ENCODE assay signal across 8 cellular contexts in genomic region chr3:151918253-151919029, GRCh38. TPM values are rescaled to one million over a fixed set of nuclear protein-coding genes. Genes with fewer than 3 reads are reported as not detected.
DNase-seq lines count a peak whose midpoint lies in the region; ATAC-seq, FAIRE-seq and TF ChIP-seq lines count a peak whose summit lies in the region.

No MANE protein-coding gene starts in this region.

- H3K4ac ChIP-seq in mesenchymal stem cell (ENCODE audit: low read depth in 1 of 2, low read length in 2 of 2) = peak overlapping the region in 1 of 2 experiments; percentile 60

- H3K9ac ChIP-seq in OCI-LY1 (ENCODE audit: low read length) = no peak overlapping the region
- H3K9ac ChIP-seq in mesenchymal stem cell (ENCODE audit: low read length) = no peak overlapping the region

- DNase-seq in AG10803 (ENCODE audit: low read depth) (peak; percentile 71), HTR-8/SVneo (ENCODE audit: insufficient read length, low spot score) (peak; percentile 36), dedifferentiated amniotic fluid mesenchymal stem cell (ENCODE audit: extremely low spot score) (peak; percentile 63), mesenchymal stem cell (peak; percentile 71), posterior cingulate gyrus (no peak), posterior vena cava (ENCODE audit: low spot score) (no peak)

- peak overlapping the region; percentile 91 to 95 for H2BK12ac ChIP-seq in mesenchymal stem cell (ENCODE audit: low read length in 2 of 2)

- H3K27ac ChIP-seq in OCI-LY1 (ENCODE audit: low read depth, low read length, poor library complexity, severe bottlenecking) (no peak overlapping the region), mesenchymal stem cell (ENCODE audit: low read length, poor library complexity, severe bottlenecking) (no peak overlapping the region)

- H4K20me1 ChIP-seq in OCI-LY1 (ENCODE audit: insufficient read depth, low read length) = no peaks in the 10 kb centered on the region

- peak; percentile 67 for TF ChIP-seq CTCF in AG10803 (conservative IDR thresholded peaks at IDR 0.05; ENCODE audit: low read length)
- peak; percentile 77 for TF ChIP-seq CTCF in OCI-LY1 (IDR thresholded peaks at IDR 0.05; ENCODE audit: low read length)

- no peaks in the 10 kb centered on the region for H3K9me3 ChIP-seq in OCI-LY1 (ENCODE audit: low read length)
- H3K9me3 ChIP-seq in mesenchymal stem cell (ENCODE audit: control insufficient read depth, low read length) = no peaks in the 10 kb centered on the region

- no peaks in the 10 kb centered on the region for H3K79me2 ChIP-seq in OCI-LY1 (ENCODE audit: insufficient read depth, low read length)

- WGBS in mesenchymal stem cell = 83% methylated on average over 3 of the region's 5 CpGs

- H4K8ac ChIP-seq in mesenchymal stem cell (ENCODE audit: low read length) = peak overlapping the region; percentile 21

- H3K9me2 ChIP-seq in OCI-LY1 (ENCODE audit: low read depth, low read length) = no peaks in the 10 kb centered on the region

- H3K27me3 ChIP-seq in OCI-LY1 (ENCODE audit: insufficient read depth, low read length) (no peaks in the 10 kb centered on the region), mesenchymal stem cell (ENCODE audit: control insufficient read depth in 1 of 2, insufficient read depth in 1 of 2, low read length in 2 of 2) (no peaks in the 10 kb centered on the region)

- intact Hi-C loops in posterior cingulate gyrus (cut with DNase I) = no loop called here
- intact Hi-C loops in posterior vena cava (cut with DNase I) = loop anchor here in 1 of 2 donors (5.0 kb wide), 1 partner anchor 476 kb away; no protein-coding TSS in a partner anchor

- H2BK15ac ChIP-seq in mesenchymal stem cell (ENCODE audit: low read depth, poor library complexity, severe bottlenecking) = peak overlapping the region; percentile 82

- H3K23ac ChIP-seq in mesenchymal stem cell (ENCODE audit: low read length in 2 of 2) = no peak overlapping the region

- H2AK5ac ChIP-seq in mesenchymal stem cell (ENCODE audit: low read length, severe bottlenecking) = no peak overlapping the region

- H2AFZ ChIP-seq in OCI-LY1 (ENCODE audit: low read length) (no peak overlapping the region), mesenchymal stem cell (ENCODE audit: low read depth, low read length) (no peak overlapping the region)

- no peak overlapping the region for H3K4me2 ChIP-seq in OCI-LY1 (ENCODE audit: low read length)
- no peak overlapping the region for H3K4me2 ChIP-seq in mesenchymal stem cell (ENCODE audit: low read length, poor library complexity, severe bottlenecking)

- H3K18ac ChIP-seq in mesenchymal stem cell (ENCODE audit: low read depth in 1 of 2, low read length in 2 of 2) = peak overlapping the region in 1 of 2 experiments; percentile 54

- H3K4me1 ChIP-seq in OCI-LY1 (ENCODE audit: insufficient read depth, low read length, severe bottlenecking) = no peaks in the 10 kb centered on the region
- H3K4me1 ChIP-seq in mesenchymal stem cell (ENCODE audit: control insufficient read depth, insufficient read depth, low read depth, low read length) = peaks cover 1% of the 10 kb centered on the region

- peak; percentile 80 for ATAC-seq in GM18511 (IDR thresholded peaks at IDR 0.05; ENCODE audit: unreplicated experiment)

- no peak overlapping the region for H2BK5ac ChIP-seq in mesenchymal stem cell (ENCODE audit: low read depth, low read length, poor library complexity, severe bottlenecking)

- H2BK120ac ChIP-seq in mesenchymal stem cell (ENCODE audit: low read depth, low read length) = peak overlapping the region; percentile 4

- no peak overlapping the region for H3K4me3 ChIP-seq in AG10803 (ENCODE audit: low read length)
- no peak overlapping the region for H3K4me3 ChIP-seq in OCI-LY1 (ENCODE audit: low read depth, low read length, poor library complexity, severe bottlenecking)
- no peak overlapping the region for H3K4me3 ChIP-seq in mesenchymal stem cell (ENCODE audit: insufficient read depth in 1 of 2, low read depth in 1 of 2, low read length in 2 of 2)

- H4K91ac ChIP-seq in mesenchymal stem cell (ENCODE audit: low read length) = peak overlapping the region; percentile 57

- no peak for FAIRE-seq in HTR-8/SVneo (lab: Jason Lieb, UNC)

- H3K79me1 ChIP-seq in mesenchymal stem cell (replicated peaks; ENCODE audit: low read length, poor library complexity, severe bottlenecking) = no peaks in the 10 kb centered on the region

- no peak overlapping the region for H3K14ac ChIP-seq in mesenchymal stem cell (ENCODE audit: low read length in 2 of 2)

- no peaks in the 10 kb centered on the region for H3F3A ChIP-seq in OCI-LY1 (ENCODE audit: insufficient read depth, low read length)

- H3K36me3 ChIP-seq in OCI-LY1 (ENCODE audit: insufficient read depth, low read length) (no peaks in the 10 kb centered on the region), mesenchymal stem cell (ENCODE audit: control insufficient read depth in 1 of 2, insufficient read depth in 2 of 2, low read depth in 1 of 2, low read length in 2 of 2) (no peaks in the 10 kb centered on the region)

RNA-seq across cellular contexts. Expression of gene SUCNR1, which starts 45.0 kb away (rescaled TPM):
- polyA plus RNA-seq in mesenchymal stem cell (2013, experiment 1 of 2) = 20.8 TPM
- polyA plus RNA-seq in mesenchymal stem cell (2013, experiment 2 of 2) = 21.5 TPM
- 1 to 10 TPM; 1.3 to 1.9 TPM for total RNA-seq in posterior vena cava

Comparison
In these comparisons a context has a peak if more than half of its experiments do, and no peak if none do; other contexts are left out.
1. DNase-seq: peak in AG10803 (single experiment), HTR-8/SVneo (single experiment), dedifferentiated amniotic fluid mesenchymal stem cell (single experiment) and mesenchymal stem cell (single experiment); none in posterior cingulate gyrus (0 of 10) and posterior vena cava (single experiment).